Comparison of ENCODE assay signal across 16 cellular contexts in the genomic region with DNA sequence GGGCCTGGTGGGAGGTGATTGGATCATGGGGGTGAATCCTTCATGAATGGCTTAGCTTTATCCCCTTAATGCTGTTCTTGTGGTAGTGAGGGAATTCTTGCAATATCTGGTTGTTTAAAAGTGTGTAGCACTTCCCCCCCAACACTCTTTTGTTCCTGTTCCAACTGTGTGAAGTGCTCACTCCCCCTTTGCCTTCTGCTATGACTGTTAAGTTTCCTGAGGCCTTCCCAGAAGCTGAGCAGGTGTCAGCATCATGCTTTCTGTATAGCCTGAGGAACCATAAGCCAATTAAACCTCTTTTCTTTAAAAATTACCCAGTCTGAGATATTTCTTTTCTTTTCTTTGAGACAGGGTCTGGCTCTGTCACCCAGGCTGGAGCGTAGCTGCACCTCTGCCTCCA.
DNase-seq lines count a peak whose midpoint lies in the region; ATAC-seq and TF ChIP-seq lines count a peak whose summit lies in the region.
"Had no signal": no experiment of that assay in that cellular context is flagged by ENCODE, and none has a peak within 500 bp of the region (broad histone marks: within the 10 kb centered on the region; RNA-seq: fewer than 3 reads in every experiment).

No MANE protein-coding gene starts in this region.

- CTCF ChIA-PET in activated CD4-positive, alpha-beta memory T cell treated with anti-CD3 and anti-CD28 coated beads, Interleukin-2, amount 10 ng/mL, durations not matched to agents 7 days and 5 days (lab: Charles Lee): no interaction called here

- no peak overlapping the region for H3K9ac ChIP-seq in BLaER1
- H3K9ac ChIP-seq in BLaER1 treated with 17β-estradiol and CSF1 and Interleukin-3, amounts not matched to agents 10 nM and 100 nM: no peak overlapping the region
- H3K9ac ChIP-seq in neural progenitor cell: no peak overlapping the region
- H3K9ac ChIP-seq: GM23248 had no signal

- H2AFZ ChIP-seq in neural progenitor cell (replicated peaks): no peak overlapping the region
- H2AFZ ChIP-seq: GM23248 had no signal

- peak overlapping the region; percentile 46 for H3K27ac Mint-ChIP-seq in neural progenitor cell
- no peak overlapping the region for H3K27ac Mint-ChIP-seq in activated CD4-positive, alpha-beta memory T cell treated with anti-CD3 and anti-CD28 coated beads, Interleukin-2, amount 10 ng/mL, durations not matched to agents 7 days and 5 days

- H3F3A ChIP-seq in neural progenitor cell (ENCODE audit: low read depth): no peaks in the 10 kb centered on the region

- POLR2A ChIA-PET in activated CD4-positive, alpha-beta memory T cell treated with anti-CD3 and anti-CD28 coated beads, Interleukin-2, amount 10 ng/mL, durations not matched to agents 7 days and 5 days (lab: Charles Lee): no interaction called here

- H3K27ac ChIP-seq in BLaER1: 0 out of 2 replicates have a peak overlapping the region, but pooled peaks have one; percentile 9
- H3K27ac ChIP-seq in BLaER1 treated with 17β-estradiol and CSF1 and Interleukin-3, amounts not matched to agents 10 nM and 100 nM: no peak overlapping the region
- H3K27ac ChIP-seq in neural progenitor cell: no peak overlapping the region
- H3K27ac ChIP-seq: GM23248, HL-60 had no signal

- H3K9me3 ChIP-seq in BLaER1 (no peaks in the 10 kb centered on the region), neural progenitor cell (ENCODE audit: low read depth) (no peaks in the 10 kb centered on the region)
- H3K9me3 ChIP-seq in BLaER1 treated with 17β-estradiol and CSF1 and Interleukin-3, amounts not matched to agents 10 nM and 100 nM (replicated peaks in 1 of 11): no peaks in the 10 kb centered on the region; a peak in 1 of 22 replicates
- H3K9me3 ChIP-seq: BE2C, HAP-1 had no signal

- H3K36me3 ChIP-seq in BLaER1 (no peaks in the 10 kb centered on the region), neural progenitor cell (no peaks in the 10 kb centered on the region)
- no peaks in the 10 kb centered on the region for H3K36me3 ChIP-seq in BLaER1 treated with 17β-estradiol and CSF1 and Interleukin-3, amounts not matched to agents 10 nM and 100 nM
- H3K36me3 ChIP-seq: BE2C, HAP-1 had no signal

- H4K20me1 ChIP-seq in BLaER1 (no peaks in the 10 kb centered on the region), neural progenitor cell (ENCODE audit: low read depth) (no peaks in the 10 kb centered on the region)
- no peaks in the 10 kb centered on the region for H4K20me1 ChIP-seq in BLaER1 treated with 17β-estradiol and CSF1 and Interleukin-3, amounts not matched to agents 10 nM and 100 nM

- H3K4me3 ChIP-seq in BLaER1 (no peak overlapping the region), neural progenitor cell (no peak overlapping the region)
- H3K4me3 ChIP-seq in BLaER1 treated with 17β-estradiol and CSF1 and Interleukin-3, amounts not matched to agents 10 nM and 100 nM: no peak overlapping the region
- H3K4me3 ChIP-seq: GM23248, HAP-1 had no signal

- H3K4me3 Mint-ChIP-seq in neural progenitor cell: no peak overlapping the region
- H3K4me3 Mint-ChIP-seq in activated CD4-positive, alpha-beta memory T cell treated with anti-CD3 and anti-CD28 coated beads, Interleukin-2, amount 10 ng/mL, durations not matched to agents 7 days and 5 days: no peak overlapping the region
- H3K4me3 Mint-ChIP-seq: CD14-positive monocyte; CD4-positive, alpha-beta memory T cell had no signal

- no peaks in the 10 kb centered on the region for H3K79me2 ChIP-seq in neural progenitor cell (ENCODE audit: low read depth)

- no peak for TF ChIP-seq CTCF in neural progenitor cell (IDR thresholded peaks at IDR 0.05)

- H3K9me3 Mint-ChIP-seq in neural progenitor cell: peaks cover 2% of the 10 kb centered on the region
- H3K9me3 Mint-ChIP-seq in activated CD4-positive, alpha-beta memory T cell treated with anti-CD3 and anti-CD28 coated beads, Interleukin-2, amount 10 ng/mL, durations not matched to agents 7 days and 5 days: no peaks in the 10 kb centered on the region
- H3K9me3 Mint-ChIP-seq: CD14-positive monocyte had no signal

- H3K4me2 ChIP-seq in BLaER1 (peak overlapping the region; percentile 61), neural progenitor cell (peak overlapping the region; percentile 38)
- peak overlapping the region in 8 of 11 experiments; percentile 24 to 66 (median 42); a peak in 16 of 22 replicates for H3K4me2 ChIP-seq in BLaER1 treated with 17β-estradiol and CSF1 and Interleukin-3, amounts not matched to agents 10 nM and 100 nM

- no peaks in the 10 kb centered on the region for H3K36me3 Mint-ChIP-seq in neural progenitor cell
- H3K36me3 Mint-ChIP-seq in activated CD4-positive, alpha-beta memory T cell treated with anti-CD3 and anti-CD28 coated beads, Interleukin-2, amount 10 ng/mL, durations not matched to agents 7 days and 5 days (ENCODE audit: low read depth): no peaks in the 10 kb centered on the region
- H3K36me3 Mint-ChIP-seq: CD14-positive monocyte; CD4-positive, alpha-beta memory T cell had no signal

- no peak for ATAC-seq in HG02642 (IDR thresholded peaks at IDR 0.05; ENCODE audit: poor library complexity, unreplicated experiment)

- peaks cover 15% of the 10 kb centered on the region for H3K27me3 Mint-ChIP-seq in neural progenitor cell (ENCODE audit: insufficient read depth, low read depth)
- H3K27me3 Mint-ChIP-seq in activated CD4-positive, alpha-beta memory T cell treated with anti-CD3 and anti-CD28 coated beads, Interleukin-2, amount 10 ng/mL, durations not matched to agents 7 days and 5 days: no peaks in the 10 kb centered on the region

- H3K4me1 Mint-ChIP-seq in neural progenitor cell: peaks cover 39% of the 10 kb centered on the region
- peaks cover 3% of the 10 kb centered on the region for H3K4me1 Mint-ChIP-seq in activated CD4-positive, alpha-beta memory T cell treated with anti-CD3 and anti-CD28 coated beads, Interleukin-2, amount 10 ng/mL, durations not matched to agents 7 days and 5 days
- H3K4me1 Mint-ChIP-seq: CD14-positive monocyte; CD4-positive, alpha-beta memory T cell had no signal

- H3K27me3 ChIP-seq in BLaER1: no peaks in the 10 kb centered on the region
- peaks cover 0 to 21% (median 0%) of the 10 kb centered on the region in 11 experiments; a peak in 4 of 22 replicates for H3K27me3 ChIP-seq in BLaER1 treated with 17β-estradiol and CSF1 and Interleukin-3, amounts not matched to agents 10 nM and 100 nM
- no peaks in the 10 kb centered on the region for H3K27me3 ChIP-seq in neural progenitor cell
- H3K27me3 ChIP-seq: BE2C had no signal

- H3K4me1 ChIP-seq in BLaER1 (peaks cover 33% of the 10 kb centered on the region), neural progenitor cell (peaks cover 9% of the 10 kb centered on the region)
- peaks cover 0 to 37% (median 28%) of the 10 kb centered on the region in 10 experiments; a peak in 15 of 20 replicates for H3K4me1 ChIP-seq in BLaER1 treated with 17β-estradiol and CSF1 and Interleukin-3, amounts not matched to agents 10 nM and 100 nM
- H3K4me1 ChIP-seq: BE2C, HAP-1 had no signal

- DNase-seq in NCI-H82 (lab: John Stamatoyannopoulos, UW) (peak; percentile 91), neural progenitor cell (ENCODE audit: low spot score) (peak; percentile 17), NOMO-1 treated with DMSO at 0.1 percent for 48 hours (lab: John Stamatoyannopoulos, UW; ENCODE audit: unreplicated experiment) (no peak)
- no peak for DNase-seq in activated CD4-positive, alpha-beta memory T cell treated with anti-CD3 and anti-CD28 coated beads, Interleukin-2, amount 10 ng/mL, durations not matched to agents 7 days and 5 days
- DNase-seq: ACHN; BE2C; Calu3; CD4-positive, alpha-beta memory T cell; DMS 273 treated with DMSO at 0.1 percent for 48 hours; GM23248 had no signal

Comparison
In these comparisons a context has a peak if more than half of its experiments do, and no peak if none do; other contexts are left out.
1. DNase-seq: peak in NCI-H82 (single experiment) and neural progenitor cell (single experiment); none in activated CD4-positive, alpha-beta memory T cell treated with anti-CD3 and anti-CD28 coated beads, Interleukin-2, amount 10 ng/mL, durations not matched to agents 7 days and 5 days (single experiment) and NOMO-1 treated with DMSO at 0.1 percent for 48 hours (single experiment).
2. Peak in every context shown above with its lines, with median percentiles within 50 percentile points of each other: H3K4me2 ChIP-seq.